Comparison of ENCODE assay signal across 8 cellular contexts in genomic region chr6:119313937-119314893, GRCh38. TPM values are rescaled to one million over a fixed set of nuclear protein-coding genes. Genes with fewer than 3 reads are reported as not detected.
A peak's percentile ranks its signal among the peaks of the same experiment; 100 is the strongest.
DNase-seq lines count a peak whose midpoint lies in the region; ATAC-seq and TF ChIP-seq lines count a peak whose summit lies in the region.

No MANE protein-coding gene starts in this region.

- H3K27ac Mint-ChIP-seq in activated naive CD4-positive, alpha-beta T cell treated with anti-CD3 and anti-CD28 coated beads for 36 hours: peak overlapping the region; percentile 92

- no CpG with 5 or more reads among the region's 10 CpGs for WGBS in neuronal stem cell (ENCODE audit: extremely low coverage in 2 of 2, insufficient read length in 2 of 2, insufficient replicate concordance in 1 of 2), 2 donors

- H3K4me1 ChIP-seq in neuronal stem cell (ENCODE audit: control insufficient read depth in 2 of 2, insufficient read depth in 1 of 2, low read depth in 1 of 2, low read length in 2 of 2) (peaks cover 21 to 25% of the 10 kb centered on the region in 2 donors), SJCRH30 (no peaks in the 10 kb centered on the region)

- CTCF ChIA-PET in activated naive CD4-positive, alpha-beta T cell treated with anti-CD3 and anti-CD28 coated beads for 36 hours (lab: Charles Lee): interaction anchor here (1.0 to 2.2 kb wide), 6 partner anchors 12 to 166 kb away, joined by 3 to 10 read pairs (median 6); no protein-coding TSS in a partner anchor

- no peak overlapping the region for H4K91ac ChIP-seq in neuronal stem cell (ENCODE audit: low read depth, low read length, poor library complexity)

- no peak for TF ChIP-seq CTCF in GM13977 (IDR thresholded peaks at IDR 0.05; ENCODE audit: extremely low read depth, insufficient read depth, missing control alignments)

- H3K79me1 ChIP-seq in neuronal stem cell (ENCODE audit: low read depth, low read length): no peaks in the 10 kb centered on the region

- ATAC-seq in HG03060 (IDR thresholded peaks at IDR 0.05; ENCODE audit: low read depth, unreplicated experiment): peak; percentile 37

- H3K27me3 Mint-ChIP-seq in activated naive CD4-positive, alpha-beta T cell treated with anti-CD3 and anti-CD28 coated beads for 36 hours (ENCODE audit: low read depth): no peaks in the 10 kb centered on the region

- H3K4me1 Mint-ChIP-seq in activated naive CD4-positive, alpha-beta T cell treated with anti-CD3 and anti-CD28 coated beads for 36 hours (ENCODE audit: low read depth): peaks cover 58% of the 10 kb centered on the region

- no peak overlapping the region for H2BK5ac ChIP-seq in neuronal stem cell (ENCODE audit: low read length)

- intact Hi-C loops in activated naive CD4-positive, alpha-beta T cell treated with anti-CD3 and anti-CD28 coated beads for 36 hours (cut with micrococcal nuclease): loop anchor here (1.0 to 5.0 kb wide), 11 partner anchors 19 to 657 kb away; partner anchors contain the start of gene MCM9

- H3K27me3 ChIP-seq in neuronal stem cell (ENCODE audit: control insufficient read depth in 3 of 3, insufficient read depth in 3 of 3, low read depth in 1 of 3, low read length in 3 of 3): no peaks in the 10 kb centered on the region
- no peaks in the 10 kb centered on the region for H3K27me3 ChIP-seq in SJCRH30

- H3K4ac ChIP-seq in neuronal stem cell (ENCODE audit: low read length): no peak overlapping the region

- no peak overlapping the region for H2BK120ac ChIP-seq in neuronal stem cell (ENCODE audit: low read depth, low read length)

- H3K9ac ChIP-seq in neuronal stem cell (ENCODE audit: low read depth, low read length, poor library complexity): no peak overlapping the region

- no peak overlapping the region for H2BK15ac ChIP-seq in neuronal stem cell (ENCODE audit: low read length)

- peak overlapping the region; percentile 67 for H3K18ac ChIP-seq in neuronal stem cell (ENCODE audit: low read length)

- H3K23ac ChIP-seq in neuronal stem cell (ENCODE audit: low read depth, low read length, poor library complexity): no peak overlapping the region

- H3K4me3 Mint-ChIP-seq in activated naive CD4-positive, alpha-beta T cell treated with anti-CD3 and anti-CD28 coated beads for 36 hours: peak overlapping the region; percentile 41

- no peak overlapping the region for H3K27ac ChIP-seq in neuronal stem cell (replicated peaks; ENCODE audit: low read length)
- H3K27ac ChIP-seq in SJCRH30: no peak overlapping the region

- no peak overlapping the region for H4K8ac ChIP-seq in neuronal stem cell (ENCODE audit: low read depth, low read length)

- H3K36me3 ChIP-seq in neuronal stem cell (replicated peaks in 1 of 2; ENCODE audit: control insufficient read depth in 2 of 2, insufficient read depth in 2 of 2, low read length in 2 of 2) (no peaks in the 10 kb centered on the region), SJCRH30 (no peaks in the 10 kb centered on the region)

- peak; percentile 65 for DNase-seq in activated naive CD4-positive, alpha-beta T cell treated with anti-CD3 and anti-CD28 coated beads for 36 hours
- DNase-seq in activated naive CD4-positive, alpha-beta T cell (lab: John Stamatoyannopoulos, UW): no peak
- peak; percentile 2 for DNase-seq in activated CD4-positive, alpha-beta T cell treated with anti-CD3 and anti-CD28 coated beads, Interleukin-2, amount 50 U/mL, for 1 hour
- DNase-seq in neuronal stem cell (ENCODE audit: low spot score) (no peak), SJCRH30 (no peak), GM13977 (ENCODE audit: low spot score) (no peak), mesenteric fat pad (ENCODE audit: low spot score) (no peak)

- in situ Hi-C loops in GM13977 (cut with MboI; ENCODE audit: low pct_unique_long_range_greater_than_20kb, low sequenced_read_pairs, unreplicated experiment): no loop called here

- H3K4me2 ChIP-seq in neuronal stem cell (ENCODE audit: insufficient read depth, low read length, poor library complexity, severe bottlenecking): no peak overlapping the region

- H2AK5ac ChIP-seq in neuronal stem cell (ENCODE audit: low read depth, low read length): no peak overlapping the region

- H3K9me3 ChIP-seq in neuronal stem cell (replicated peaks in 1 of 2; ENCODE audit: control insufficient read depth in 2 of 2, insufficient read depth in 1 of 2, low read depth in 1 of 2, low read length in 2 of 2) (no peaks in the 10 kb centered on the region), SJCRH30 (replicated peaks) (no peaks in the 10 kb centered on the region)

- H2AFZ ChIP-seq in neuronal stem cell (ENCODE audit: low read length): no peak overlapping the region

- peaks cover 1% of the 10 kb centered on the region for H3K36me3 Mint-ChIP-seq in activated naive CD4-positive, alpha-beta T cell treated with anti-CD3 and anti-CD28 coated beads for 36 hours (ENCODE audit: low read depth)

- no peak overlapping the region for H2BK12ac ChIP-seq in neuronal stem cell (ENCODE audit: low read length)

- no peaks in the 10 kb centered on the region for H3K9me3 Mint-ChIP-seq in activated naive CD4-positive, alpha-beta T cell treated with anti-CD3 and anti-CD28 coated beads for 36 hours

- H3K4me3 ChIP-seq in neuronal stem cell (ENCODE audit: low read length in 2 of 2) (no peak overlapping the region), SJCRH30 (no peak overlapping the region)

- peak overlapping the region; percentile 67 for H3K14ac ChIP-seq in neuronal stem cell (ENCODE audit: low read length)

RNA-seq across cellular contexts. Expression of gene MAN1A1, which starts 35.3 kb away (rescaled TPM):
- 10 to 100 TPM; 14.8 to 15.1 TPM for total RNA-seq in activated naive CD4-positive, alpha-beta T cell treated with anti-CD3 and anti-CD28 coated beads for 36 hours
- 6.4 TPM for polyA plus RNA-seq in neuronal stem cell (2013, experiment 1 of 2)
- polyA plus RNA-seq in neuronal stem cell (2013, experiment 2 of 2): 6.5 TPM
- total RNA-seq in SJCRH30 (2014; rRNA removed; shearing (Covaris generic)): 15.2 and 15.4 TPM in 2 replicates
- total RNA-seq in mesenteric fat pad: 147 TPM

Comparison
In these comparisons a context has a peak if more than half of its experiments do, and no peak if none do; other contexts are left out.
1. DNase-seq: peak in activated naive CD4-positive, alpha-beta T cell treated with anti-CD3 and anti-CD28 coated beads for 36 hours (single experiment) and activated CD4-positive, alpha-beta T cell treated with anti-CD3 and anti-CD28 coated beads, Interleukin-2, amount 50 U/mL, for 1 hour (single experiment); none in activated naive CD4-positive, alpha-beta T cell (0 of 4), neuronal stem cell (single experiment), SJCRH30 (0 of 2), GM13977 (single experiment) and mesenteric fat pad (single experiment).